In the genomic region with DNA sequence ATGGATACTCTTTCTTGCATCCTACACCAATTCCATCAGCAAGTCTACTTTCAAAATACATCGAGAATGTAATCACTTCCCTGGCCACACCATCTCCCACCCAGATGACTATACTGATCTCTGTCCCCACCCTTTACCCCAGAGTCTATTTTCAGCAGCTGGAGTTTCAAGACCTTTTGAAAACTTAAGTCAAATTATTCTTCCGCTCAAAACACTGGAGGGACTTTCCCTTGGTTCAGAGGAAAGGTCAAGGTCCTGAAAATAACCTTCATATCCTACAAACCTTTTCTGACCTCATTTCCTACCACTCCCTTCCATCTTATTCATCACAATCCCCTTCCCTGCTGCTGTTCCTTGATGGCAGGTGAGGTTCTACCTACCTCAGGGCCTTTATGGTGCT, we compare ENCODE assay signal across 14 cellular contexts. TPM values are rescaled to one million over a fixed set of nuclear protein-coding genes. Genes with fewer than 3 reads are reported as not detected.
DNase-seq lines count a peak whose midpoint lies in the region; ATAC-seq lines count a peak whose summit lies in the region.
"Had no signal": no experiment of that assay in that cellular context is flagged by ENCODE, and none has a peak within 500 bp of the region (broad histone marks: within the 10 kb centered on the region; RNA-seq: fewer than 3 reads in every experiment).

No MANE protein-coding gene starts in this region.

- no peaks in the 10 kb centered on the region for H3K36me3 Mint-ChIP-seq in T-helper 2 cell treated with Interferon-gamma antibody and Interleukin-4, amounts not matched to agents 5 μg/mL and 100 μg/mL, for 36 hours (ENCODE audit: low read depth)

- H3K4me3 ChIP-seq in H7 (ENCODE audit: insufficient read depth, low read depth, low read length) = no peak overlapping the region
- H3K4me3 ChIP-seq: left lung, vagina had no signal

- H3K4me1 Mint-ChIP-seq in T-helper 2 cell treated with Interferon-gamma antibody and Interleukin-4, amounts not matched to agents 5 μg/mL and 100 μg/mL, for 36 hours (ENCODE audit: low read depth) = no peaks in the 10 kb centered on the region

- H3K36me3 ChIP-seq in H7 (replicated peaks; ENCODE audit: control insufficient read depth, insufficient read depth, low read length) = no peaks in the 10 kb centered on the region
- H3K36me3 ChIP-seq: left lung, vagina had no signal

- no peak overlapping the region for H3K27ac Mint-ChIP-seq in T-helper 2 cell treated with Interferon-gamma antibody and Interleukin-4, amounts not matched to agents 5 μg/mL and 100 μg/mL, for 36 hours
- H3K27ac Mint-ChIP-seq: dendritic cell treated with granulocyte-macrophage colony-stimulating factor and Interleukin-4, amounts not matched to agents 40 ng/mL and 50 ng/mL, for 4 days; HFFc6 had no signal

- H3K27me3 Mint-ChIP-seq in T-helper 2 cell treated with Interferon-gamma antibody and Interleukin-4, amounts not matched to agents 5 μg/mL and 100 μg/mL, for 36 hours (ENCODE audit: low read depth) = no peaks in the 10 kb centered on the region

- no peaks in the 10 kb centered on the region for H3K27me3 ChIP-seq in H7 (ENCODE audit: control insufficient read depth, insufficient read depth, low read length)
- H3K27me3 ChIP-seq: left lung, vagina had no signal

- no peak overlapping the region for H3K4me3 Mint-ChIP-seq in T-helper 2 cell treated with Interferon-gamma antibody and Interleukin-4, amounts not matched to agents 5 μg/mL and 100 μg/mL, for 36 hours
- H3K4me3 Mint-ChIP-seq: dendritic cell treated with granulocyte-macrophage colony-stimulating factor and Interleukin-4, amounts not matched to agents 40 ng/mL and 50 ng/mL, for 4 days; HFFc6 had no signal

- ATAC-seq in GM18499 (IDR thresholded peaks at IDR 0.05; ENCODE audit: insufficient read depth, unreplicated experiment) (peak; percentile 76), GM19372 (IDR thresholded peaks at IDR 0.05; ENCODE audit: low read depth, unreplicated experiment) (peak; percentile 67), HG02571 (IDR thresholded peaks at IDR 0.05; ENCODE audit: unreplicated experiment) (peak; percentile 91), HG03439 (IDR thresholded peaks at IDR 0.05; ENCODE audit: unreplicated experiment) (peak; percentile 66), HG03460 (IDR thresholded peaks at IDR 0.05; ENCODE audit: unreplicated experiment) (no peak)
- ATAC-seq: left lung had no signal

- no peaks in the 10 kb centered on the region for H3K9me3 Mint-ChIP-seq in T-helper 2 cell treated with Interferon-gamma antibody and Interleukin-4, amounts not matched to agents 5 μg/mL and 100 μg/mL, for 36 hours
- H3K9me3 Mint-ChIP-seq: dendritic cell treated with granulocyte-macrophage colony-stimulating factor and Interleukin-4, amounts not matched to agents 40 ng/mL and 50 ng/mL, for 4 days had no signal

- no peak for DNase-seq in DMS79 (lab: John Stamatoyannopoulos, UW)
- DNase-seq in T-helper 2 cell treated with Interferon-gamma antibody and Interleukin-4, amounts not matched to agents 5 μg/mL and 100 μg/mL, for 36 hours (ENCODE audit: low spot score) = no peak
- DNase-seq in H7 = no peak
- DNase-seq: activated CD4-positive, alpha-beta T cell treated with anti-CD3 and anti-CD28 coated beads, Interleukin-2, amount 50 U/mL, for 48 hours; HFFc6; left lung; stimulated activated CD4-positive, alpha-beta T cell treated with anti-CD3 and anti-CD28 coated beads, Interleukin-2, amount 100 ng/mL, for 48 hours had no signal

RNA-seq across cellular contexts. Expression of gene LYPD6, which starts 58.8 kb away (rescaled TPM):
- 2.9 and 3.0 TPM in 2 replicates for total RNA-seq in H7 (2014; rRNA removed; shearing (Covaris generic))
